12 cellular contexts compared by ENCODE assay signal in the genomic region with DNA sequence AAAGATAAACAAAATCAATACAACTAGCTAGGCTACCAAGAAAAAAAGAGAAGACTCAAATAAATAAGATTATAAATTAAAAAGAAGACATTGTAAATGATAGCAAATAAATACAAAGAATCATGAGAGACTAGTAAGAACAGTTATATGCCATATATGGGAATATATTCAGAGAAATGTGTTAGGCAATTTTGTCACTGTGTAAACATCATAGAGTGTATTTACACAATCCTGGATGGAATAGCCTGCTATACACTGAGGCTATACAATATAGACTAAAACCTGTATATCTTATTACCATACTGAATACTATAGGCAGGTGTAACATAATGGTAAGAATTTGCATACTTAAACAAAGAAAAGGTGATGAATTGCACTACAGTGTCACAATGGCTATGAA.
DNase-seq lines count a peak whose midpoint lies in the region; ATAC-seq, FAIRE-seq and TF ChIP-seq lines count a peak whose summit lies in the region.
"Had no signal": no experiment of that assay in that cellular context is flagged by ENCODE, and none has a peak within 500 bp of the region (broad histone marks: within the 10 kb centered on the region; RNA-seq: fewer than 3 reads in every experiment).

No MANE protein-coding gene starts in this region.

- DNase-seq in NCI-H526 (lab: John Stamatoyannopoulos, UW) = peak; percentile 23 to 64
- DNase-seq in PC-3 = peak; percentile 64
- DNase-seq in ecto neural progenitor cell (ENCODE audit: low spot score) = no peak
- DNase-seq in pancreas = no peak
- no peak for DNase-seq in nucleus accumbens (lab: John Stamatoyannopoulos, UW)
- DNase-seq: CD8-positive, alpha-beta T cell; COR-L47; DMS153; GM23248; H7 had no signal

- H3K9ac ChIP-seq in PC-3 (ENCODE audit: low read length) = no peak overlapping the region
- H3K9ac ChIP-seq: GM23248 had no signal

- no peak overlapping the region for H3K4me2 ChIP-seq in PC-3 (ENCODE audit: low read length)

- H3K79me2 ChIP-seq in PC-3 (ENCODE audit: low read length) = no peaks in the 10 kb centered on the region

- H3K27me3 ChIP-seq in PC-3 (ENCODE audit: low read length) (no peaks in the 10 kb centered on the region), pancreas (no peaks in the 10 kb centered on the region)

- no peak overlapping the region for H2AFZ ChIP-seq in PC-3 (ENCODE audit: low read length)
- H2AFZ ChIP-seq: GM23248 had no signal

- H3K4me1 ChIP-seq in PC-3 (ENCODE audit: insufficient read depth, low read length) (no peaks in the 10 kb centered on the region), pancreas (no peaks in the 10 kb centered on the region)

- no TSS peak for BruUV-seq in PC-3 (replicated peaks; lab: Mats Ljungman, UMichigan)

- H4K20me1 ChIP-seq in PC-3 (ENCODE audit: low read length) = no peaks in the 10 kb centered on the region

- POLR2A ChIA-PET in PC-3 (lab: Charles Lee; ENCODE audit: unreplicated experiment) = no interaction called here

- CTCF ChIA-PET in PC-3 (lab: Charles Lee) = no interaction called here

- intact Hi-C loops in PC-3 (cut with micrococcal nuclease) (no loop called here), pancreas (cut with DNase I) (no loop called here)

- FAIRE-seq in G401.6 (lab: Jason Lieb, UNC) (peak; percentile 13), pancreas (lab: Jason Lieb, UNC) (no peak)
- FAIRE-seq: D721Med had no signal

- peak; percentile 96 for ATAC-seq in PC-3
- no peak for ATAC-seq in pancreas
- ATAC-seq: CD8-positive, alpha-beta T cell had no signal

- TF ChIP-seq CTCF in PC-3 (conservative IDR thresholded peaks at IDR 0.05; ENCODE audit: low read depth, low read length) (no peak), pancreas (IDR thresholded peaks at IDR 0.05) (no peak)

- H3F3A ChIP-seq in PC-3 (ENCODE audit: low read length, unreplicated experiment) = no peaks in the 10 kb centered on the region

- H3K27ac ChIP-seq in PC-3 (ENCODE audit: low read length) = no peak overlapping the region
- H3K27ac ChIP-seq in pancreas = no peak overlapping the region
- H3K27ac ChIP-seq: GM23248 had no signal

- H3K9me2 ChIP-seq in PC-3 (replicated peaks; ENCODE audit: low read length) = no peaks in the 10 kb centered on the region

- peaks cover 18% of the 10 kb centered on the region for H3K9me3 ChIP-seq in PC-3 (ENCODE audit: low read length)
- H3K9me3 ChIP-seq in pancreas = peaks cover 0 to 4% (median 0%) of the 10 kb centered on the region in 4 donors

- H3K4me3 ChIP-seq in PC-3 (ENCODE audit: low read length) (no peak overlapping the region), pancreas (no peak overlapping the region)
- H3K4me3 ChIP-seq: GM23248 had no signal

- H3K36me3 ChIP-seq in PC-3 (ENCODE audit: low read depth, low read length) = no peaks in the 10 kb centered on the region; the same call in 1 of the 2 replicates
- H3K36me3 ChIP-seq in pancreas = no peaks in the 10 kb centered on the region

Comparison
In these comparisons a context has a peak if more than half of its experiments do, and no peak if none do; other contexts are left out.
1. DNase-seq: peak in NCI-H526 (2 of 2) and PC-3 (single experiment); none in ecto neural progenitor cell (single experiment), pancreas (0 of 6) and nucleus accumbens (0 of 56).